Comparison of ENCODE assay signal across 9 cellular contexts in the genomic region with DNA sequence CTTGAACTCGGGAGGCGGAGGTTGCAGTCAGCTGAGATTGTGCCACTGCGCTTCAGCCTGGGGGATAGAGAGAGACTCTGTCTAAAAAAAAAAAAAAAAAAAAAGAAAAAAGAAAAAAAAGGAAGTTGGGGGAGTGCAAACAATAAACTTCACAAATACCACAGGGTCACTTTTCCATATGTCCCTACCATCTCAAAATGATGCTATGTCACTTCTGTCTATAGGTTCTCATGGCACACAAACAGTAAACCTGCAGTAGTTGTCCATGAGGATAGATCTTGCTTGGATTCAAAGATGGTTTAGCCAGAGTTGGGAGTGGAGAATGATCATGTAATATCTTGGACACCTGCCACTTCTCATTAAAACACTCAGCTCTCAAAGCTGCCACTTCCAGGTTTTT. TPM values are rescaled to one million over a fixed set of nuclear protein-coding genes. Genes with fewer than 3 reads are reported as not detected.
DNase-seq lines count a peak whose midpoint lies in the region; ATAC-seq and TF ChIP-seq lines count a peak whose summit lies in the region.
"Had no signal": no experiment of that assay in that cellular context is flagged by ENCODE, and none has a peak within 500 bp of the region (broad histone marks: within the 10 kb centered on the region; RNA-seq: fewer than 3 reads in every experiment).

No MANE protein-coding gene starts in this region.

- TF ChIP-seq CTCF in heart left ventricle (IDR thresholded peaks at IDR 0.05) (no peak), right lobe of liver (IDR thresholded peaks at IDR 0.05) (no peak), type B pancreatic cell (conservative IDR thresholded peaks at IDR 0.05) (no peak)

- H3K4me3 ChIP-seq in heart left ventricle (peak overlapping the region in 11 of 12 donors; percentile 71 to 97 (median 89)), right lobe of liver (peak overlapping the region; percentile 71 to 94 (median 81))

- no peak for DNase-seq in heart left ventricle
- DNase-seq in Right ventricle myocardium inferior (ENCODE audit: missing footprints): no peak
- no peak for DNase-seq in activated T-helper 2 cell treated with anti-CD3 and anti-CD28 coated beads, Interferon-gamma antibody, Interleukin-2, Interleukin-4, amounts not matched to agents 10 μg/mL and 5 μg/mL and 100 μg/mL, durations not matched to agents 14 hours and 24 hours and 36 hours (ENCODE audit: low spot score)
- DNase-seq in right lobe of liver: no peak
- DNase-seq in type B pancreatic cell (ENCODE audit: extremely low spot score, unreplicated experiment): no peak
- no peak for DNase-seq in LoVo (ENCODE audit: low spot score)
- DNase-seq: NCI-H1436 had no signal

- no peaks in the 10 kb centered on the region for H3K9me3 Mint-ChIP-seq in activated T-helper 2 cell treated with anti-CD3 and anti-CD28 coated beads, Interferon-gamma antibody, Interleukin-2, Interleukin-4, amounts not matched to agents 10 μg/mL and 5 μg/mL and 100 μg/mL, durations not matched to agents 14 hours and 24 hours and 36 hours
- H3K9me3 Mint-ChIP-seq in type B pancreatic cell: no peaks in the 10 kb centered on the region

- 85 to 90% (median 89%) methylated on average over 3 of the region's 3 CpGs for WGBS in heart left ventricle, 4 donors
- WGBS in right lobe of liver (ENCODE audit: insufficient coverage, low coverage, low lambda C conversion rate, missing lambda C conversion rate): 87% methylated on average over 3 of the region's 3 CpGs

- TF ChIP-seq POLR2A in heart left ventricle (IDR thresholded peaks at IDR 0.05) (no peak), right lobe of liver (IDR thresholded peaks at IDR 0.05) (no peak)

- H3K36me3 Mint-ChIP-seq in activated T-helper 2 cell treated with anti-CD3 and anti-CD28 coated beads, Interferon-gamma antibody, Interleukin-2, Interleukin-4, amounts not matched to agents 10 μg/mL and 5 μg/mL and 100 μg/mL, durations not matched to agents 14 hours and 24 hours and 36 hours (ENCODE audit: low read depth): peaks cover 9% of the 10 kb centered on the region
- H3K36me3 Mint-ChIP-seq in type B pancreatic cell: peaks cover 8% of the 10 kb centered on the region

- ATAC-seq in heart left ventricle: no peak
- no peak for ATAC-seq in Right ventricle myocardium inferior
- no peak for ATAC-seq in right lobe of liver
- ATAC-seq in HG03439 (IDR thresholded peaks at IDR 0.05; ENCODE audit: unreplicated experiment): no peak
- no peak for ATAC-seq in GM21526 (IDR thresholded peaks at IDR 0.05; ENCODE audit: low FRiP score, unreplicated experiment)

- H3K27me3 ChIP-seq in heart left ventricle (no peaks in the 10 kb centered on the region), right lobe of liver (no peaks in the 10 kb centered on the region)

- peaks cover 23% of the 10 kb centered on the region for H3K4me1 Mint-ChIP-seq in activated T-helper 2 cell treated with anti-CD3 and anti-CD28 coated beads, Interferon-gamma antibody, Interleukin-2, Interleukin-4, amounts not matched to agents 10 μg/mL and 5 μg/mL and 100 μg/mL, durations not matched to agents 14 hours and 24 hours and 36 hours (ENCODE audit: low read depth)
- H3K4me1 Mint-ChIP-seq in type B pancreatic cell (ENCODE audit: unreplicated experiment): peaks cover 9% of the 10 kb centered on the region

- intact Hi-C loops in heart left ventricle (cut with DNase I) (loop anchor here in 2 of 10 donors (2.0 kb wide), 2 partner anchors 28 to 36 kb away; a partner anchor contains a TSS), Right ventricle myocardium inferior (cut with DNase I) (loop anchor here (2.0 kb wide), 1 partner anchor 18 kb away; a partner anchor contains a TSS), right lobe of liver (cut with DNase I) (no loop called here)
- intact Hi-C loops in activated T-helper 2 cell treated with anti-CD3 and anti-CD28 coated beads, Interferon-gamma antibody, Interleukin-2, Interleukin-4, amounts not matched to agents 10 μg/mL and 5 μg/mL and 100 μg/mL, durations not matched to agents 14 hours and 24 hours and 36 hours (cut with micrococcal nuclease): loop anchor here (2.0 to 5.0 kb wide), 2 partner anchors 28 to 266 kb away; a partner anchor contains a TSS

- peaks cover 0 to 37% (median 23%) of the 10 kb centered on the region in 9 donors for H3K36me3 ChIP-seq in heart left ventricle
- H3K36me3 ChIP-seq in right lobe of liver: peaks cover 0 to 16% (median 5%) of the 10 kb centered on the region in 4 donors

- H3K27ac ChIP-seq in heart left ventricle (peak overlapping the region in 10 of 12 donors; percentile 67 to 95 (median 84)), right lobe of liver (peak overlapping the region; percentile 57 to 81 (median 63))

- H3K27me3 Mint-ChIP-seq in activated T-helper 2 cell treated with anti-CD3 and anti-CD28 coated beads, Interferon-gamma antibody, Interleukin-2, Interleukin-4, amounts not matched to agents 10 μg/mL and 5 μg/mL and 100 μg/mL, durations not matched to agents 14 hours and 24 hours and 36 hours (ENCODE audit: low read depth): no peaks in the 10 kb centered on the region
- no peaks in the 10 kb centered on the region for H3K27me3 Mint-ChIP-seq in type B pancreatic cell

- peak overlapping the region; percentile 92 for H3K4me3 Mint-ChIP-seq in activated T-helper 2 cell treated with anti-CD3 and anti-CD28 coated beads, Interferon-gamma antibody, Interleukin-2, Interleukin-4, amounts not matched to agents 10 μg/mL and 5 μg/mL and 100 μg/mL, durations not matched to agents 14 hours and 24 hours and 36 hours (ENCODE audit: low read depth)
- peak overlapping the region; percentile 97 for H3K4me3 Mint-ChIP-seq in type B pancreatic cell

- H3K4me1 ChIP-seq in heart left ventricle (peaks cover 0 to 41% (median 26%) of the 10 kb centered on the region in 12 donors), right lobe of liver (peaks cover 0 to 22% (median 0%) of the 10 kb centered on the region in 4 donors)

- peak overlapping the region; percentile 97 for H3K27ac Mint-ChIP-seq in activated T-helper 2 cell treated with anti-CD3 and anti-CD28 coated beads, Interferon-gamma antibody, Interleukin-2, Interleukin-4, amounts not matched to agents 10 μg/mL and 5 μg/mL and 100 μg/mL, durations not matched to agents 14 hours and 24 hours and 36 hours
- no peak overlapping the region for H3K27ac Mint-ChIP-seq in type B pancreatic cell

- H3K9me3 ChIP-seq in heart left ventricle: no peaks in the 10 kb centered on the region
- no peaks in the 10 kb centered on the region for H3K9me3 ChIP-seq in right lobe of liver

RNA-seq across cellular contexts. Expression of a gene that starts 1.1 kb away (rescaled TPM):
- total RNA-seq in heart left ventricle (10 to 100 TPM; 18.7 to 33.3 (median 21.5) TPM), Right ventricle myocardium inferior (19.3 TPM), right lobe of liver (10 to 100 TPM in 4 of 6 experiments, 1 to 10 TPM in 2; 8.5 to 18.3 (median 11.3) TPM), type B pancreatic cell (ENCODE audit: low replicate concordance) (34.8 and 35.8 TPM in 2 replicates)
- 10 to 100 TPM; 21.7 to 27.1 TPM for polyA plus RNA-seq in heart left ventricle
- total RNA-seq in activated T-helper 2 cell treated with anti-CD3 and anti-CD28 coated beads, Interferon-gamma antibody, Interleukin-2, Interleukin-4, amounts not matched to agents 10 μg/mL and 5 μg/mL and 100 μg/mL, durations not matched to agents 14 hours and 24 hours and 36 hours: 24.3 and 25.8 TPM in 2 replicates

RNA-seq across cellular contexts. Expression of a gene that starts 9.5 kb away (rescaled TPM):
- total RNA-seq in heart left ventricle: 100 to 1,000 TPM in 1 of 9 donors, 10 to 100 TPM in 8; 45.9 to 104 (median 68.6) TPM
- polyA plus RNA-seq in heart left ventricle: 100 to 1,000 TPM in 1 of 2 donors, 10 to 100 TPM in 1; 34.7 to 260 TPM
- 78.3 TPM for total RNA-seq in Right ventricle myocardium inferior
- 215 and 226 TPM in 2 replicates for total RNA-seq in activated T-helper 2 cell treated with anti-CD3 and anti-CD28 coated beads, Interferon-gamma antibody, Interleukin-2, Interleukin-4, amounts not matched to agents 10 μg/mL and 5 μg/mL and 100 μg/mL, durations not matched to agents 14 hours and 24 hours and 36 hours
- 100 to 1,000 TPM; 107 to 202 (median 171) TPM for total RNA-seq in right lobe of liver
- 138 and 185 TPM in 2 replicates for total RNA-seq in type B pancreatic cell (ENCODE audit: low replicate concordance)

RNA-seq across cellular contexts. Expression of a gene that starts 18.2 kb away (rescaled TPM):
- total RNA-seq in heart left ventricle (10 to 100 TPM in 8 of 9 donors, 1 to 10 TPM in 1; 8.1 to 24.1 (median 16.6) TPM), Right ventricle myocardium inferior (22.8 TPM), right lobe of liver (10 to 100 TPM; 11.3 to 35.3 (median 14.6) TPM), type B pancreatic cell (ENCODE audit: low replicate concordance) (25.3 and 38.2 TPM in 2 replicates)
- polyA plus RNA-seq in heart left ventricle: 10 to 100 TPM; 28.8 to 34.0 TPM
- 57.4 and 59.0 TPM in 2 replicates for total RNA-seq in activated T-helper 2 cell treated with anti-CD3 and anti-CD28 coated beads, Interferon-gamma antibody, Interleukin-2, Interleukin-4, amounts not matched to agents 10 μg/mL and 5 μg/mL and 100 μg/mL, durations not matched to agents 14 hours and 24 hours and 36 hours

RNA-seq across cellular contexts. Expression of a gene that starts 35.2 kb away (rescaled TPM):
- total RNA-seq in heart left ventricle (10 to 100 TPM; 11.2 to 32.4 (median 16.5) TPM), Right ventricle myocardium inferior (21.1 TPM), right lobe of liver (10 to 100 TPM; 29.8 to 55.5 (median 41.6) TPM), type B pancreatic cell (ENCODE audit: low replicate concordance) (46.4 and 62.1 TPM in 2 replicates)
- polyA plus RNA-seq in heart left ventricle: 10 to 100 TPM; 13.4 to 32.9 TPM
- 82.2 and 83.4 TPM in 2 replicates for total RNA-seq in activated T-helper 2 cell treated with anti-CD3 and anti-CD28 coated beads, Interferon-gamma antibody, Interleukin-2, Interleukin-4, amounts not matched to agents 10 μg/mL and 5 μg/mL and 100 μg/mL, durations not matched to agents 14 hours and 24 hours and 36 hours

RNA-seq across cellular contexts. Expression of a gene that starts 35.8 kb away (rescaled TPM):
- total RNA-seq in heart left ventricle: 10 to 100 TPM in 3 of 9 donors, 1 to 10 TPM in 6; 4.5 to 18.5 (median 7.7) TPM
- polyA plus RNA-seq in heart left ventricle: 10 to 100 TPM in 1 of 2 donors, 1 to 10 TPM in 1; 7.4 to 10.1 TPM
- total RNA-seq in Right ventricle myocardium inferior: 7.2 TPM
- 31.7 and 34.4 TPM in 2 replicates for total RNA-seq in activated T-helper 2 cell treated with anti-CD3 and anti-CD28 coated beads, Interferon-gamma antibody, Interleukin-2, Interleukin-4, amounts not matched to agents 10 μg/mL and 5 μg/mL and 100 μg/mL, durations not matched to agents 14 hours and 24 hours and 36 hours
- total RNA-seq in right lobe of liver: 100 to 1,000 TPM in 4 of 6 experiments, 10 to 100 TPM in 2; 78.5 to 177 (median 147) TPM
- total RNA-seq in type B pancreatic cell (ENCODE audit: low replicate concordance): 40.5 and 41.4 TPM in 2 replicates

Comparison
In these comparisons a context has a peak if more than half of its experiments do, and no peak if none do; other contexts are left out.
1. intact Hi-C loops: an anchor here in Right ventricle myocardium inferior (2.0 kb wide) and activated T-helper 2 cell treated with anti-CD3 and anti-CD28 coated beads, Interferon-gamma antibody, Interleukin-2, Interleukin-4, amounts not matched to agents 10 μg/mL and 5 μg/mL and 100 μg/mL, durations not matched to agents 14 hours and 24 hours and 36 hours (2.0 to 5.0 kb wide); none called in right lobe of liver.